ENCODE assay signal across 19 cellular contexts in genomic region chr16:66309-67182, GRCh38. TPM values are rescaled to one million over a fixed set of nuclear protein-coding genes. Genes with fewer than 3 reads are reported as not detected.
DNase-seq lines count a peak whose midpoint lies in the region; ATAC-seq, FAIRE-seq and TF ChIP-seq lines count a peak whose summit lies in the region.
"Had no signal": no experiment of that assay in that cellular context is flagged by ENCODE, and none has a peak within 500 bp of the region (broad histone marks: within the 10 kb centered on the region; RNA-seq: fewer than 3 reads in every experiment).

No MANE protein-coding gene starts in this region.

- no peak overlapping the region for H2BK5ac ChIP-seq in H1 (ENCODE audit: low read depth, low read length)

- H3K4me1 ChIP-seq in BLaER1 treated with 17β-estradiol and CSF1 and Interleukin-3, amounts not matched to agents 10 nM and 100 nM = peaks cover 16 to 65% (median 49%) of the 10 kb centered on the region in 10 experiments
- H3K4me1 ChIP-seq in H1 (replicated peaks in 1 of 4; ENCODE audit: control insufficient read depth in 3 of 4, insufficient read depth in 4 of 4, low read length in 3 of 4) = peaks cover 3 to 21% (median 10%) of the 10 kb centered on the region in 4 experiments

- peaks cover 4% of the 10 kb centered on the region for H3K27me3 Mint-ChIP-seq in neural crest cell (ENCODE audit: low read depth)
- H3K27me3 Mint-ChIP-seq in activated CD8-positive, alpha-beta T cell treated with anti-CD3 and anti-CD28 coated beads for 36 hours = peaks cover 6% of the 10 kb centered on the region

- no peak for FAIRE-seq in H1 (lab: Jason Lieb, UNC)
- FAIRE-seq: TTC549 had no signal

- peak overlapping the region; percentile 41 for H4K8ac ChIP-seq in H1 (ENCODE audit: extremely low read depth, insufficient read depth, low read length)

- H2AK5ac ChIP-seq in H1 (ENCODE audit: low read depth, low read length) = no peak overlapping the region; the same call in 1 of the 2 replicates

- H3K27ac ChIP-seq in BLaER1 treated with 17β-estradiol and CSF1 and Interleukin-3, amounts not matched to agents 10 nM and 100 nM = peak overlapping the region in 1 of 11 experiments; percentile 6; a peak in 1 of 22 replicates
- H3K27ac ChIP-seq in RWPE1 (peak overlapping the region; percentile 91), H1 (ENCODE audit: low read depth, low read length) (no peak overlapping the region)
- H3K27ac ChIP-seq: right lobe of liver, SK-N-MC had no signal

- no peak overlapping the region for H3K18ac ChIP-seq in H1 (ENCODE audit: extremely low read depth, low read length)

- no peak overlapping the region for H4K91ac ChIP-seq in H1 (replicated peaks; ENCODE audit: insufficient read length, low read length)

- WGBS in H1 (ENCODE audit: extremely low coverage in 1 of 2, insufficient coverage in 1 of 2, insufficient read length in 1 of 2, insufficient replicate concordance in 2 of 2, low coverage in 1 of 2, low lambda C conversion rate in 2 of 2, missing lambda C conversion rate in 1 of 2), 2 experiments = 87% methylated on average over 13 of the region's 13 CpGs; no CpG with 5 or more reads in 1 of the 2 experiments

- H2BK120ac ChIP-seq in H1 (replicated peaks; ENCODE audit: low read depth, low read length) = no peak overlapping the region

- peaks cover 0 to 83% (median 20%) of the 10 kb centered on the region in 11 experiments; a peak in 13 of 22 replicates for H4K20me1 ChIP-seq in BLaER1 treated with 17β-estradiol and CSF1 and Interleukin-3, amounts not matched to agents 10 nM and 100 nM
- H4K20me1 ChIP-seq in H1 (replicated peaks in 1 of 2; ENCODE audit: control insufficient read depth in 1 of 2, insufficient read depth in 2 of 2, low read length in 2 of 2) = peaks cover 13 to 28% of the 10 kb centered on the region in 2 experiments

- peaks cover 48% of the 10 kb centered on the region for H3K4me1 Mint-ChIP-seq in neural crest cell
- no peaks in the 10 kb centered on the region for H3K4me1 Mint-ChIP-seq in activated CD8-positive, alpha-beta T cell treated with anti-CD3 and anti-CD28 coated beads for 36 hours (ENCODE audit: low read depth)
- H3K4me1 Mint-ChIP-seq: activated CD8-positive, alpha-beta memory T cell treated with anti-CD3 and anti-CD28 coated beads, Interleukin-2, amount 10 ng/mL, durations not matched to agents 7 days and 5 days had no signal

- peak overlapping the region; percentile 61; the same call in 1 of the 2 replicates for H2BK15ac ChIP-seq in H1 (ENCODE audit: low read length)

- POLR2A ChIA-PET in RWPE1 (lab: Yijun Ruan, JAX; ENCODE audit: low non-redundant PET) (interaction anchor here (0.8 to 1.0 kb wide), 2 partner anchors 11 to 22 kb away, joined by 3 to 4 read pairs; partner anchors contain the start of gene MPG), H1 (lab: Charles Lee; ENCODE audit: partially characterized antibody) (interaction anchor here (1.0 to 16.6 kb wide), 9 partner anchors 8 to 115 kb away, joined by 3 to 153 read pairs (median 4); partner anchors contain the start of genes POLR3K and SNRNP25)
- POLR2A ChIA-PET in activated CD8-positive, alpha-beta T cell treated with anti-CD3 and anti-CD28 coated beads for 36 hours (lab: Charles Lee) = interaction anchor here (0.7 to 2.3 kb wide), 7 partner anchors 8 to 29 kb away, joined by 3 to 12 read pairs (median 5); partner anchors contain the start of gene MPG

- intact Hi-C loops in activated CD8-positive, alpha-beta T cell treated with anti-CD3 and anti-CD28 coated beads for 36 hours (cut with micrococcal nuclease) = no loop called here

- H4K5ac ChIP-seq in H1 (ENCODE audit: insufficient read length, low read depth, low read length) = no peak overlapping the region

- no peak overlapping the region for H2BK20ac ChIP-seq in H1 (ENCODE audit: low read length)

- TF ChIP-seq RAD21 in H1 (IDR thresholded peaks at IDR 0.05 in 1 of 2, conservative IDR thresholded peaks at IDR 0.05 in 1 of 2; ENCODE audit: low read depth in 2 of 2, low read length in 2 of 2) = no peak

- no peak for ATAC-seq in activated CD8-positive, alpha-beta T cell treated with anti-CD3 and anti-CD28 coated beads for 36 hours

- TF ChIP-seq CTCF in RWPE1 (conservative IDR thresholded peaks at IDR 0.05; ENCODE audit: low read depth) (no peak), H1 (IDR thresholded peaks at IDR 0.05; ENCODE audit: control extremely low read depth in 1 of 3, insufficient read depth in 1 of 3, low read depth in 1 of 3, low read length in 3 of 3) (no peak), neural crest cell (conservative IDR thresholded peaks at IDR 0.05) (no peak)
- TF ChIP-seq CTCF in activated CD8-positive, alpha-beta T cell treated with anti-CD3 and anti-CD28 coated beads for 36 hours (IDR thresholded peaks at IDR 0.05) = no peak

- H3K23ac ChIP-seq in H1 (ENCODE audit: insufficient read length) = no peak overlapping the region

- CTCF ChIA-PET in RWPE1 (lab: Yijun Ruan, JAX) = interaction anchor here (0.6 to 6.5 kb wide), 18 partner anchors 8 to 1655 kb away, joined by 3 to 135 read pairs (median 4); partner anchors contain the start of genes MPG, POLR3K and SNRNP25
- CTCF ChIA-PET in H1 (lab: Charles Lee; ENCODE audit: partially characterized antibody) = interaction anchor here (0.6 to 21.2 kb wide), 27 partner anchors 8 to 296 kb away, joined by 3 to 856 read pairs (median 4); partner anchors contain the start of genes LUC7L, MPG, POLR3K and SNRNP25
- CTCF ChIA-PET in activated CD8-positive, alpha-beta T cell treated with anti-CD3 and anti-CD28 coated beads for 36 hours (lab: Charles Lee) = interaction anchor here (0.7 to 20.7 kb wide), 32 partner anchors 7 to 317 kb away, joined by 3 to 458 read pairs (median 6); partner anchors contain the start of genes HBM, HBQ1, MPG and POLR3K

- peaks cover 0 to 34% (median 0%) of the 10 kb centered on the region in 11 experiments; a peak in 7 of 22 replicates for H3K36me3 ChIP-seq in BLaER1 treated with 17β-estradiol and CSF1 and Interleukin-3, amounts not matched to agents 10 nM and 100 nM
- H3K36me3 ChIP-seq in H1 (ENCODE audit: control insufficient read depth in 2 of 4, insufficient read depth in 4 of 4, low read length in 3 of 4) = peaks cover 2 to 15% (median 4%) of the 10 kb centered on the region in 4 experiments; a peak in 4 of 8 replicates
- H3K36me3 ChIP-seq: right lobe of liver, transverse colon had no signal

- peaks cover 12 to 27% (median 24%) of the 10 kb centered on the region in 11 experiments for H3K27me3 ChIP-seq in BLaER1 treated with 17β-estradiol and CSF1 and Interleukin-3, amounts not matched to agents 10 nM and 100 nM
- H3K27me3 ChIP-seq in H1 (replicated peaks in 1 of 4; ENCODE audit: control insufficient read depth in 3 of 4, extremely low read depth in 1 of 4, insufficient read depth in 3 of 4, low read length in 3 of 4) = no peaks in the 10 kb centered on the region
- H3K27me3 ChIP-seq: dorsolateral prefrontal cortex, right lobe of liver, transverse colon had no signal

- no peak overlapping the region for H3K56ac ChIP-seq in H1 (replicated peaks; ENCODE audit: insufficient read length, low read depth, low read length)

- no peak overlapping the region for H2AFZ ChIP-seq in H1 (ENCODE audit: low read length)

- peak overlapping the region; percentile 72 for H3K4me3 Mint-ChIP-seq in neural crest cell
- no peak overlapping the region for H3K4me3 Mint-ChIP-seq in activated CD8-positive, alpha-beta T cell treated with anti-CD3 and anti-CD28 coated beads for 36 hours
- H3K4me3 Mint-ChIP-seq: activated CD8-positive, alpha-beta memory T cell treated with anti-CD3 and anti-CD28 coated beads, Interleukin-2, amount 10 ng/mL, durations not matched to agents 7 days and 5 days; activated naive CD8-positive, alpha-beta T cell treated with anti-CD3 and anti-CD28 coated beads, Interleukin-2, amount 50 U/mL, for 24 hours; B cell; immature natural killer cell; T-helper 1 cell treated with Interleukin-12 subunit alpha and Interleukin-12 subunit beta and Interleukin-4 antibody, amounts not matched to agents 30 μg/mL and 1 μg/mL, for 36 hours had no signal

- H3K79me1 ChIP-seq in H1 (ENCODE audit: low read depth, low read length) = peaks cover 3% of the 10 kb centered on the region; the same call in 1 of the 2 replicates

- TF ChIP-seq EP300 in H1 (IDR thresholded peaks at IDR 0.05; ENCODE audit: borderline replicate concordance in 1 of 2, low read depth in 2 of 2, low read length in 2 of 2) = no peak

- no peak overlapping the region for H3K4me3 ChIP-seq in BLaER1 treated with 17β-estradiol and CSF1 and Interleukin-3, amounts not matched to agents 10 nM and 100 nM
- H3K4me3 ChIP-seq in H1 (ENCODE audit: extremely low read depth in 1 of 4, insufficient read depth in 2 of 4, low read depth in 3 of 4, low read length in 4 of 4) = no peak overlapping the region
- H3K4me3 ChIP-seq: dorsolateral prefrontal cortex, right lobe of liver, SK-N-MC, transverse colon had no signal

- no peak overlapping the region for H3K14ac ChIP-seq in H1 (ENCODE audit: insufficient read length)

- peak overlapping the region; percentile 78 for H3K27ac Mint-ChIP-seq in neural crest cell (ENCODE audit: unreplicated experiment)
- H3K27ac Mint-ChIP-seq in activated CD8-positive, alpha-beta T cell treated with anti-CD3 and anti-CD28 coated beads for 36 hours = no peak overlapping the region
- H3K27ac Mint-ChIP-seq: activated CD8-positive, alpha-beta memory T cell treated with anti-CD3 and anti-CD28 coated beads, Interleukin-2, amount 10 ng/mL, durations not matched to agents 7 days and 5 days; activated naive CD8-positive, alpha-beta T cell treated with anti-CD3 and anti-CD28 coated beads, Interleukin-2, amount 50 U/mL, for 24 hours; IgD-negative memory B cell; immature natural killer cell; T-helper 1 cell treated with Interleukin-12 subunit alpha and Interleukin-12 subunit beta and Interleukin-4 antibody, amounts not matched to agents 30 μg/mL and 1 μg/mL, for 36 hours had no signal

- no peaks in the 10 kb centered on the region for H3K9me3 ChIP-seq in BLaER1 treated with 17β-estradiol and CSF1 and Interleukin-3, amounts not matched to agents 10 nM and 100 nM (replicated peaks in 1 of 11)
- H3K9me3 ChIP-seq in H1 (ENCODE audit: insufficient read depth in 2 of 2, low read depth in 1 of 2, low read length in 1 of 2) = no peaks in the 10 kb centered on the region
- H3K9me3 ChIP-seq: right lobe of liver, transverse colon had no signal

- H3K4ac ChIP-seq in H1 (replicated peaks; ENCODE audit: insufficient read length, low read depth, low read length) = no peak overlapping the region

- peak overlapping the region in 5 of 11 experiments; percentile 2 to 26 (median 14); a peak in 3 of 22 replicates for H3K9ac ChIP-seq in BLaER1 treated with 17β-estradiol and CSF1 and Interleukin-3, amounts not matched to agents 10 nM and 100 nM
- no peak overlapping the region for H3K9ac ChIP-seq in H1 (replicated peaks in 1 of 4; ENCODE audit: extremely low read depth in 1 of 4, low read depth in 3 of 4, low read length in 3 of 4)

- H3K23me2 ChIP-seq in H1 (ENCODE audit: low read depth, low read length) = peaks cover 1% of the 10 kb centered on the region; the same call in 1 of the 2 replicates

- no peak overlapping the region for H2BK12ac ChIP-seq in H1 (ENCODE audit: low read depth, low read length)

- DNase-seq in RWPE1 (ENCODE audit: low spot score) (no peak), H1 (ENCODE audit: low read depth in 1 of 2, low spot score in 2 of 2) (no peak), neural crest cell (ENCODE audit: low read depth, low spot score) (no peak), NCI-H1092 treated with DMSO at 0.1 percent for 48 hours (lab: John Stamatoyannopoulos, UW) (no peak), NCI-H748 treated with DMSO at 0.1 percent for 48 hours (lab: John Stamatoyannopoulos, UW) (no peak)
- no peak for DNase-seq in activated CD8-positive, alpha-beta T cell treated with anti-CD3 and anti-CD28 coated beads for 36 hours
- no peak for DNase-seq in stimulated activated naive CD4-positive, alpha-beta T cell treated with Interleukin-2 at 50 U/mL for 16 hours (lab: John Stamatoyannopoulos, UW)

- H3K9me3 Mint-ChIP-seq in neural crest cell = no peaks in the 10 kb centered on the region
- no peaks in the 10 kb centered on the region for H3K9me3 Mint-ChIP-seq in activated CD8-positive, alpha-beta T cell treated with anti-CD3 and anti-CD28 coated beads for 36 hours
- H3K9me3 Mint-ChIP-seq: activated naive CD8-positive, alpha-beta T cell treated with anti-CD3 and anti-CD28 coated beads, Interleukin-2, amount 50 U/mL, for 24 hours; IgD-negative memory B cell; immature natural killer cell; T-helper 1 cell treated with Interleukin-12 subunit alpha and Interleukin-12 subunit beta and Interleukin-4 antibody, amounts not matched to agents 30 μg/mL and 1 μg/mL, for 36 hours had no signal

- no peak for TF ChIP-seq POLR2A in H1 (IDR thresholded peaks at IDR 0.05; ENCODE audit: control extremely low read depth in 1 of 2, low read depth in 2 of 2, low read length in 2 of 2)

- no peaks in the 10 kb centered on the region for H3K36me3 Mint-ChIP-seq in neural crest cell (ENCODE audit: low read depth)
- no peaks in the 10 kb centered on the region for H3K36me3 Mint-ChIP-seq in activated CD8-positive, alpha-beta T cell treated with anti-CD3 and anti-CD28 coated beads for 36 hours (ENCODE audit: low read depth)
- H3K36me3 Mint-ChIP-seq: activated CD8-positive, alpha-beta memory T cell treated with anti-CD3 and anti-CD28 coated beads, Interleukin-2, amount 10 ng/mL, durations not matched to agents 7 days and 5 days; IgD-negative memory B cell; immature natural killer cell had no signal

- peaks cover 0 to 11% of the 10 kb centered on the region in 2 experiments; a peak in 1 of 4 replicates for H3K79me2 ChIP-seq in H1 (ENCODE audit: control insufficient read depth in 1 of 2, insufficient read depth in 2 of 2, low read length in 2 of 2)

- H3K4me2 ChIP-seq in BLaER1 treated with 17β-estradiol and CSF1 and Interleukin-3, amounts not matched to agents 10 nM and 100 nM = peak overlapping the region in 8 of 11 experiments; percentile 8 to 58 (median 38); a peak in 7 of 22 replicates
- H3K4me2 ChIP-seq in H1 (ENCODE audit: insufficient read depth in 1 of 2, low read depth in 2 of 2, low read length in 2 of 2) = no peak overlapping the region

RNA-seq across cellular contexts. Expression of gene RHBDF1, which starts 5.9 kb away (rescaled TPM):
- 32.5 and 37.4 TPM in 2 replicates for total RNA-seq in H1 (2021; fragmentation: NEBNext Ultra II Directional; extraction: Animal tissue kit (Norgen Biotek cat#: 25700))
- polyA plus RNA-seq in H1 (2011; rRNA removed) = 51.6 and 76.9 TPM in 2 replicates
- polyA plus RNA-seq in H1 (2011; cell fraction: cytosol; rRNA removed) = 45.9 TPM
- 462 TPM for polyA plus RNA-seq in H1 (2011; cell fraction: nucleus; rRNA removed)
- 29.1 to 43.2 TPM (median 40.3 TPM) in 4 replicates for polyA plus RNA-seq in H1 (2012, experiment 1 of 2)
- polyA plus RNA-seq in H1 (2012, experiment 2 of 2) = 31.7 TPM
- 41.3 TPM for polyA plus RNA-seq in H1 (2013, experiment 1 of 2)
- polyA plus RNA-seq in H1 (2013, experiment 2 of 2) = 37.4 TPM
- polyA minus RNA-seq in H1 (2011; rRNA and poly(A)+ RNA removed) = 21.8 and 30.8 TPM in 2 replicates
- polyA minus RNA-seq in H1 (2011; cell fraction: cytosol; rRNA and poly(A)+ RNA removed) = 18.2 TPM
- polyA minus RNA-seq in H1 (2011; cell fraction: nucleus; rRNA and poly(A)+ RNA removed) = 49.7 TPM
- total RNA-seq in neural crest cell = 46.5 TPM in 2 replicates
- total RNA-seq in activated CD8-positive, alpha-beta T cell treated with anti-CD3 and anti-CD28 coated beads for 36 hours = under 1 TPM in 1 of 2 experiments, not detected in 1; 0.61 TPM
- polyA plus RNA-seq: IgD-negative memory B cell had no signal

RNA-seq across cellular contexts. Expression of gene MPG, which starts 11.5 kb away (rescaled TPM):
- 35.8 and 37.6 TPM in 2 replicates for total RNA-seq in H1 (2021; fragmentation: NEBNext Ultra II Directional; extraction: Animal tissue kit (Norgen Biotek cat#: 25700))
- polyA plus RNA-seq in H1 (2011; rRNA removed) = 83.7 and 107 TPM in 2 replicates
- 62.4 TPM for polyA plus RNA-seq in H1 (2011; cell fraction: cytosol; rRNA removed)
- 62.1 TPM for polyA plus RNA-seq in H1 (2011; cell fraction: nucleus; rRNA removed)
- polyA plus RNA-seq in H1 (2012, experiment 1 of 2) = 28.1 to 43.9 TPM (median 40.6 TPM) in 4 replicates
- polyA plus RNA-seq in H1 (2012, experiment 2 of 2) = 59.4 TPM
- 57.3 TPM for polyA plus RNA-seq in H1 (2013, experiment 1 of 2)
- polyA plus RNA-seq in H1 (2013, experiment 2 of 2) = 56.6 TPM
- 7.2 and 9.8 TPM in 2 replicates for polyA minus RNA-seq in H1 (2011; rRNA and poly(A)+ RNA removed)
- 31.9 TPM for polyA minus RNA-seq in H1 (2011; cell fraction: cytosol; rRNA and poly(A)+ RNA removed)
- polyA minus RNA-seq in H1 (2011; cell fraction: nucleus; rRNA and poly(A)+ RNA removed) = 21.6 TPM
- total RNA-seq in neural crest cell = 47.7 and 50.0 TPM in 2 replicates
- total RNA-seq in activated CD8-positive, alpha-beta T cell treated with anti-CD3 and anti-CD28 coated beads for 36 hours = 10 to 100 TPM; 51.7 to 54.2 TPM

RNA-seq across cellular contexts. Expression of gene SNRNP25, which starts 12.9 kb away (rescaled TPM):
- total RNA-seq in H1 (2021; fragmentation: NEBNext Ultra II Directional; extraction: Animal tissue kit (Norgen Biotek cat#: 25700)) = 49.6 and 58.4 TPM in 2 replicates
- 45.2 and 53.0 TPM in 2 replicates for polyA plus RNA-seq in H1 (2011; rRNA removed)
- 75.6 TPM for polyA plus RNA-seq in H1 (2011; cell fraction: cytosol; rRNA removed)
- 48.5 TPM for polyA plus RNA-seq in H1 (2011; cell fraction: nucleus; rRNA removed)
- polyA plus RNA-seq in H1 (2012, experiment 1 of 2) = 62.8 to 118 TPM (median 92.7 TPM) in 4 replicates
- 122 TPM for polyA plus RNA-seq in H1 (2012, experiment 2 of 2)
- 52.3 TPM for polyA plus RNA-seq in H1 (2013, experiment 1 of 2)
- 51.6 TPM for polyA plus RNA-seq in H1 (2013, experiment 2 of 2)
- polyA minus RNA-seq in H1 (2011; rRNA and poly(A)+ RNA removed) = 20.7 and 26.8 TPM in 2 replicates
- polyA minus RNA-seq in H1 (2011; cell fraction: cytosol; rRNA and poly(A)+ RNA removed) = 21.7 TPM
- polyA minus RNA-seq in H1 (2011; cell fraction: nucleus; rRNA and poly(A)+ RNA removed) = 18.0 TPM
- 79.1 and 85.6 TPM in 2 replicates for total RNA-seq in neural crest cell
- 10 to 100 TPM; 39.4 to 39.7 TPM for total RNA-seq in activated CD8-positive, alpha-beta T cell treated with anti-CD3 and anti-CD28 coated beads for 36 hours

RNA-seq across cellular contexts. Expression of gene POLR3K, which starts 13.1 kb away (rescaled TPM):
- 45.4 and 49.6 TPM in 2 replicates for total RNA-seq in H1 (2021; fragmentation: NEBNext Ultra II Directional; extraction: Animal tissue kit (Norgen Biotek cat#: 25700))
- 76.5 and 80.5 TPM in 2 replicates for polyA plus RNA-seq in H1 (2011; rRNA removed)
- 82.5 TPM for polyA plus RNA-seq in H1 (2011; cell fraction: cytosol; rRNA removed)
- 52.0 TPM for polyA plus RNA-seq in H1 (2011; cell fraction: nucleus; rRNA removed)
- 55.4 to 63.9 TPM (median 58.6 TPM) in 4 replicates for polyA plus RNA-seq in H1 (2012, experiment 1 of 2)
- polyA plus RNA-seq in H1 (2012, experiment 2 of 2) = 25.1 TPM
- polyA plus RNA-seq in H1 (2013, experiment 1 of 2) = 41.3 TPM
- 43.7 TPM for polyA plus RNA-seq in H1 (2013, experiment 2 of 2)
- 44.6 and 52.4 TPM in 2 replicates for polyA minus RNA-seq in H1 (2011; rRNA and poly(A)+ RNA removed)
- 25.0 TPM for polyA minus RNA-seq in H1 (2011; cell fraction: cytosol; rRNA and poly(A)+ RNA removed)
- 17.7 TPM for polyA minus RNA-seq in H1 (2011; cell fraction: nucleus; rRNA and poly(A)+ RNA removed)
- total RNA-seq in neural crest cell = 35.8 and 36.7 TPM in 2 replicates
- 10 to 100 TPM; 51.3 to 52.6 TPM for total RNA-seq in activated CD8-positive, alpha-beta T cell treated with anti-CD3 and anti-CD28 coated beads for 36 hours

Comparison
In these comparisons a context has a peak if more than half of its experiments do, and no peak if none do; other contexts are left out.
1. H3K4me2 ChIP-seq: peak in BLaER1 treated with 17β-estradiol and CSF1 and Interleukin-3, amounts not matched to agents 10 nM and 100 nM (8 of 11); none in H1 (0 of 2).
2. RNA of gene RHBDF1, which starts 5.9 kb away (total RNA-seq): 46.5 TPM in neural crest cell and 32.5 to 37.4 TPM in H1; 0.61 TPM in activated CD8-positive, alpha-beta T cell treated with anti-CD3 and anti-CD28 coated beads for 36 hours; every median in the first group is over 10 times any median in the second.